In genomic region chr6:34661379-34661778, GRCh38 we compare ENCODE assay signal across 28 cellular contexts. TPM values are rescaled to one million over a fixed set of nuclear protein-coding genes. Genes with fewer than 3 reads are reported as not detected.
DNase-seq lines count a peak whose midpoint lies in the region; ATAC-seq and TF ChIP-seq lines count a peak whose summit lies in the region.
"Had no signal": no experiment of that assay in that cellular context is flagged by ENCODE, and none has a peak within 500 bp of the region (broad histone marks: within the 10 kb centered on the region; RNA-seq: fewer than 3 reads in every experiment).

No MANE protein-coding gene starts in this region.

- no peak overlapping the region for H3K4me3 Mint-ChIP-seq in CD8-positive, alpha-beta memory T cell
- no peak overlapping the region for H3K4me3 Mint-ChIP-seq in WTC11
- H3K4me3 Mint-ChIP-seq: activated CD4-positive, alpha-beta memory T cell treated with anti-CD3 and anti-CD28 coated beads, Interleukin-2, amount 10 ng/mL, durations not matched to agents 7 days and 5 days; nephron; stimulated activated naive CD8-positive, alpha-beta T cell treated with anti-CD3 and anti-CD28 coated beads, Interleukin-15, Interleukin-2, amounts not matched to agents 100 ng/mL and 50 ng/mL, for 24 hours; T-helper 17 cell had no signal

- peak overlapping the region in 3 of 8 donors; percentile 12 to 50 (median 46) for H3K27ac Mint-ChIP-seq in CD8-positive, alpha-beta memory T cell
- no peak overlapping the region for H3K27ac Mint-ChIP-seq in WTC11
- H3K27ac Mint-ChIP-seq: activated CD4-positive, alpha-beta memory T cell treated with anti-CD3 and anti-CD28 coated beads, Interleukin-2, amount 10 ng/mL, durations not matched to agents 7 days and 5 days; activated naive CD4-positive, alpha-beta T cell treated with anti-CD3 and anti-CD28 coated beads, Interleukin-2, amount 50 U/mL, for 72 hours; stimulated activated naive CD8-positive, alpha-beta T cell treated with anti-CD3 and anti-CD28 coated beads, Interleukin-15, Interleukin-2, amounts not matched to agents 100 ng/mL and 50 ng/mL, for 24 hours; T-helper 17 cell had no signal

- no peak for ATAC-seq in WTC11
- ATAC-seq in HG03342 (IDR thresholded peaks at IDR 0.05; ENCODE audit: unreplicated experiment): no peak
- ATAC-seq: activated naive CD4-positive, alpha-beta T cell treated with anti-CD3 and anti-CD28 coated beads, Interleukin-2, amount 50 U/mL, for 72 hours; Right ventricle myocardium inferior; SK-N-SH treated with all-trans-retinoic acid at 6 μM for 48 hours; T-helper 17 cell had no signal

- no peak for TF ChIP-seq CTCF in OCI-LY3 (IDR thresholded peaks at IDR 0.05; ENCODE audit: low read depth, low read length)
- no peak for TF ChIP-seq CTCF in WTC11 (IDR thresholded peaks at IDR 0.05)

- POLR2A ChIA-PET in CD8-positive, alpha-beta memory T cell (lab: Charles Lee): interaction anchor here (1.4 kb wide), 1 partner anchor 11 kb away, joined by 3 read pairs; no protein-coding TSS in a partner anchor
- POLR2A ChIA-PET in WTC11 (lab: Charles Lee): no interaction called here

- H3K36me3 Mint-ChIP-seq in CD8-positive, alpha-beta memory T cell: peaks cover 0 to 2% (median 1%) of the 10 kb centered on the region in 3 donors
- H3K36me3 Mint-ChIP-seq in WTC11: 0 out of 2 replicates have a peak, but pooled peaks cover 2% of the 10 kb centered on the region

- no peak overlapping the region for H3K9ac ChIP-seq in OCI-LY3 (ENCODE audit: low read length)

- H3K79me2 ChIP-seq in ACC112 (ENCODE audit: control insufficient read depth, insufficient read depth, low read length, unreplicated experiment): peaks cover 78% of the 10 kb centered on the region
- peaks cover 92% of the 10 kb centered on the region for H3K79me2 ChIP-seq in OCI-LY3 (ENCODE audit: low read length)

- H3K36me3 ChIP-seq in ACC112 (ENCODE audit: insufficient read depth, low read length) (no peaks in the 10 kb centered on the region), OCI-LY3 (replicated peaks; ENCODE audit: low read depth, low read length) (peaks cover 14% of the 10 kb centered on the region)
- H3K36me3 ChIP-seq in CD8-positive, alpha-beta memory T cell (ENCODE audit: insufficient read depth, low read length): no peaks in the 10 kb centered on the region
- H3K36me3 ChIP-seq: MG63 had no signal

- no peaks in the 10 kb centered on the region for H3K9me3 ChIP-seq in CD8-positive, alpha-beta memory T cell (ENCODE audit: low read length)
- no peaks in the 10 kb centered on the region for H3K9me3 ChIP-seq in OCI-LY3 (ENCODE audit: insufficient read depth, low read length)
- H3K9me3 ChIP-seq: MG63, testis had no signal

- no peaks in the 10 kb centered on the region for H3K9me3 Mint-ChIP-seq in CD8-positive, alpha-beta memory T cell
- H3K9me3 Mint-ChIP-seq in WTC11: no peaks in the 10 kb centered on the region
- H3K9me3 Mint-ChIP-seq: nephron; stimulated activated naive CD8-positive, alpha-beta T cell treated with anti-CD3 and anti-CD28 coated beads, Interleukin-15, Interleukin-2, amounts not matched to agents 100 ng/mL and 50 ng/mL, for 24 hours had no signal

- TF ChIP-seq POLR2A in erythroblast (IDR thresholded peaks at IDR 0.05; ENCODE audit: low read length): no peak

- no peaks in the 10 kb centered on the region for H4K20me1 ChIP-seq in OCI-LY3 (ENCODE audit: insufficient read depth, low read length)

- DNase-seq in CD8-positive, alpha-beta memory T cell: no peak
- DNase-seq in erythroblast (lab: John Stamatoyannopoulos, UW) (peak; percentile 65 to 87), NCI-H1105 (lab: John Stamatoyannopoulos, UW) (no peak), WTC11 (ENCODE audit: low spot score) (no peak)
- DNase-seq: activated CD4-positive, alpha-beta memory T cell treated with anti-CD3 and anti-CD28 coated beads, Interleukin-2, amount 10 ng/mL, durations not matched to agents 7 days and 5 days; activated CD8-positive, alpha-beta memory T cell treated with anti-CD3 and anti-CD28 coated beads, Interleukin-2, amount 50 U/mL, for 48 hours; activated effector memory CD4-positive, alpha-beta T cell treated with Interleukin-2 at 50 U/mL for 16 hours; anterior cingulate cortex; COR-L47; effector memory CD4-positive, alpha-beta T cell; GOT3; hypothalamus; KG1; MG63; NCI-H2029 treated with DMSO at 0.1 percent for 48 hours; NCI-H524; T-helper 17 cell; testis had no signal

- H2AFZ ChIP-seq in ACC112 (ENCODE audit: low read length, unreplicated experiment) (no peak overlapping the region), OCI-LY3 (ENCODE audit: low read depth, low read length) (no peak overlapping the region)

- H3K27me3 ChIP-seq in ACC112 (ENCODE audit: insufficient read depth, low read length) (no peaks in the 10 kb centered on the region), OCI-LY3 (ENCODE audit: low read depth, low read length) (no peaks in the 10 kb centered on the region)
- H3K27me3 ChIP-seq in CD8-positive, alpha-beta memory T cell (ENCODE audit: insufficient read depth, low read length, poor library complexity, severe bottlenecking): no peaks in the 10 kb centered on the region
- H3K27me3 ChIP-seq: MG63, testis had no signal

- H3K27ac ChIP-seq in ACC112 (ENCODE audit: low read depth, low read length) (peak overlapping the region; percentile 58), OCI-LY3 (ENCODE audit: low read length) (peak overlapping the region; percentile 70)
- peak overlapping the region; percentile 59 for H3K27ac ChIP-seq in CD8-positive, alpha-beta memory T cell (ENCODE audit: low read depth, low read length)
- H3K27ac ChIP-seq: epithelial cell of prostate, testis had no signal

- H3K27me3 Mint-ChIP-seq in CD8-positive, alpha-beta memory T cell: no peaks in the 10 kb centered on the region
- H3K27me3 Mint-ChIP-seq in WTC11 (ENCODE audit: low read depth): no peaks in the 10 kb centered on the region
- H3K27me3 Mint-ChIP-seq: activated CD4-positive, alpha-beta memory T cell treated with anti-CD3 and anti-CD28 coated beads, Interleukin-2, amount 10 ng/mL, durations not matched to agents 7 days and 5 days; stimulated activated naive CD8-positive, alpha-beta T cell treated with anti-CD3 and anti-CD28 coated beads, Interleukin-15, Interleukin-2, amounts not matched to agents 100 ng/mL and 50 ng/mL, for 24 hours; T-helper 17 cell had no signal

- peak overlapping the region; percentile 20; the same call in 1 of the 2 replicates for H3K4me2 ChIP-seq in OCI-LY3 (ENCODE audit: low read length)

- CTCF ChIA-PET in CD8-positive, alpha-beta memory T cell (lab: Charles Lee): no interaction called here
- CTCF ChIA-PET in WTC11 (lab: Charles Lee): no interaction called here

- peak overlapping the region; percentile 27; the same call in 1 of the 2 replicates for H3K4me3 ChIP-seq in ACC112 (ENCODE audit: low read depth, low read length)
- H3K4me3 ChIP-seq in CD8-positive, alpha-beta memory T cell (ENCODE audit: low read length): no peak overlapping the region
- no peak overlapping the region for H3K4me3 ChIP-seq in OCI-LY3 (ENCODE audit: low read length)
- H3K4me3 ChIP-seq: lung, MG63, testis had no signal

- H3K4me1 ChIP-seq in ACC112 (ENCODE audit: control insufficient read depth, insufficient read depth, low read length, unreplicated experiment) (peaks cover 62% of the 10 kb centered on the region), OCI-LY3 (ENCODE audit: low read length) (peaks cover 81% of the 10 kb centered on the region)
- H3K4me1 ChIP-seq in CD8-positive, alpha-beta memory T cell (ENCODE audit: insufficient read depth, low read length): peaks cover 46% of the 10 kb centered on the region

- H3K4me1 Mint-ChIP-seq in CD8-positive, alpha-beta memory T cell: peaks cover 53 to 77% (median 69%) of the 10 kb centered on the region in 3 donors
- peaks cover 42% of the 10 kb centered on the region for H3K4me1 Mint-ChIP-seq in WTC11

TF ChIP-seq in WTC11, 78 proteins besides CTCF, POLR2A, EP300 and RAD21 (continues in another document):
- TF ChIP-seq NR3C1 (CRISPR knock-in tag; conservative IDR thresholded peaks at IDR 0.05; ENCODE audit: low read depth): no peak
- no peak for TF ChIP-seq TEAD4 (CRISPR knock-in tag; IDR thresholded peaks at IDR 0.05)
- no peak for TF ChIP-seq ZNF219 (CRISPR knock-in tag; IDR thresholded peaks at IDR 0.05; ENCODE audit: borderline replicate concordance)
- TF ChIP-seq, protein P1, sequence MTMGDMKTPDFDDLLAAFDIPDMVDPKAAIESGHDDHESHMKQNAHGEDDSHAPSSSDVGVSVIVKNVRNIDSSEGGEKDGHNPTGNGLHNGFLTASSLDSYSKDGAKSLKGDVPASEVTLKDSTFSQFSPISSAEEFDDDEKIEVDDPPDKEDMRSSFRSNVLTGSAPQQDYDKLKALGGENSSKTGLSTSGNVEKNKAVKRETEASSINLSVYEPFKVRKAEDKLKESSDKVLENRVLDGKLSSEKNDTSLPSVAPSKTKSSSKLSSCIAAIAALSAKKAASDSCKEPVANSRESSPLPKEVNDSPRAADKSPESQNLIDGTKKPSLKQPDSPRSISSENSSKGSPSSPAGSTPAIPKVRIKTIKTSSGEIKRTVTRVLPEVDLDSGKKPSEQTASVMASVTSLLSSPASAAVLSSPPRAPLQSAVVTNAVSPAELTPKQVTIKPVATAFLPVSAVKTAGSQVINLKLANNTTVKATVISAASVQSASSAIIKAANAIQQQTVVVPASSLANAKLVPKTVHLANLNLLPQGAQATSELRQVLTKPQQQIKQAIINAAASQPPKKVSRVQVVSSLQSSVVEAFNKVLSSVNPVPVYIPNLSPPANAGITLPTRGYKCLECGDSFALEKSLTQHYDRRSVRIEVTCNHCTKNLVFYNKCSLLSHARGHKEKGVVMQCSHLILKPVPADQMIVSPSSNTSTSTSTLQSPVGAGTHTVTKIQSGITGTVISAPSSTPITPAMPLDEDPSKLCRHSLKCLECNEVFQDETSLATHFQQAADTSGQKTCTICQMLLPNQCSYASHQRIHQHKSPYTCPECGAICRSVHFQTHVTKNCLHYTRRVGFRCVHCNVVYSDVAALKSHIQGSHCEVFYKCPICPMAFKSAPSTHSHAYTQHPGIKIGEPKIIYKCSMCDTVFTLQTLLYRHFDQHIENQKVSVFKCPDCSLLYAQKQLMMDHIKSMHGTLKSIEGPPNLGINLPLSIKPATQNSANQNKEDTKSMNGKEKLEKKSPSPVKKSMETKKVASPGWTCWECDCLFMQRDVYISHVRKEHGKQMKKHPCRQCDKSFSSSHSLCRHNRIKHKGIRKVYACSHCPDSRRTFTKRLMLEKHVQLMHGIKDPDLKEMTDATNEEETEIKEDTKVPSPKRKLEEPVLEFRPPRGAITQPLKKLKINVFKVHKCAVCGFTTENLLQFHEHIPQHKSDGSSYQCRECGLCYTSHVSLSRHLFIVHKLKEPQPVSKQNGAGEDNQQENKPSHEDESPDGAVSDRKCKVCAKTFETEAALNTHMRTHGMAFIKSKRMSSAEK (CRISPR knock-in tag; IDR thresholded peaks at IDR 0.05; ENCODE audit: borderline replicate concordance): no peak
- no peak for TF ChIP-seq MXD4 (CRISPR knock-in tag; IDR thresholded peaks at IDR 0.05; ENCODE audit: borderline replicate concordance)

RNA-seq across cellular contexts. Expression of gene ILRUN, which starts 35.2 kb away (rescaled TPM):
- 10 to 100 TPM; 53.3 to 61.9 TPM for total RNA-seq in CD8-positive, alpha-beta memory T cell
- 18.8 TPM for polyA plus RNA-seq in CD8-positive, alpha-beta memory T cell
- 60.4 to 75.5 TPM (median 63.9 TPM) in 3 replicates for total RNA-seq in WTC11 (2021)

Comparison
In these comparisons a context has a peak if more than half of its experiments do, and no peak if none do; other contexts are left out.
1. DNase-seq: peak in erythroblast (2 of 2); none in CD8-positive, alpha-beta memory T cell (0 of 5), NCI-H1105 (single experiment) and WTC11 (single experiment).
2. Peak in every context shown above with its lines, with median percentiles within 50 percentile points of each other: H3K27ac ChIP-seq.